ENCODE assay signal across 1 cellular context in genomic region chr21:34372321-34372720, GRCh38.
TF ChIP-seq lines count a peak whose summit lies in the region.

No MANE protein-coding gene starts in this region.

TF ChIP-seq in HepG2, 621 proteins besides CTCF, POLR2A, EP300 and RAD21 (continues in another document):
- TF ChIP-seq, protein P1, sequence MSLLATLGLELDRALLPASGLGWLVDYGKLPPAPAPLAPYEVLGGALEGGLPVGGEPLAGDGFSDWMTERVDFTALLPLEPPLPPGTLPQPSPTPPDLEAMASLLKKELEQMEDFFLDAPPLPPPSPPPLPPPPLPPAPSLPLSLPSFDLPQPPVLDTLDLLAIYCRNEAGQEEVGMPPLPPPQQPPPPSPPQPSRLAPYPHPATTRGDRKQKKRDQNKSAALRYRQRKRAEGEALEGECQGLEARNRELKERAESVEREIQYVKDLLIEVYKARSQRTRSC (CRISPR knock-in tag; IDR thresholded peaks at IDR 0.05; ENCODE audit: low read depth): 0 out of 2 replicates have a peak, but pooled peaks have one; percentile 37
- TF ChIP-seq, protein P2, sequence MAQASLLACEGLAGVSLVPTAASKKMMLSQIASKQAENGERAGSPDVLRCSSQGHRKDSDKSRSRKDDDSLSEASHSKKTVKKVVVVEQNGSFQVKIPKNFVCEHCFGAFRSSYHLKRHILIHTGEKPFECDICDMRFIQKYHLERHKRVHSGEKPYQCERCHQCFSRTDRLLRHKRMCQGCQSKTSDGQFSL (CRISPR knock-in tag; IDR thresholded peaks at IDR 0.05): no peak
- TF ChIP-seq ZGPAT (CRISPR knock-in tag; IDR thresholded peaks at IDR 0.05) (peak; percentile 69; the same call in 1 of the 2 replicates), DMTF1 (CRISPR knock-in tag; IDR thresholded peaks at IDR 0.05) (no peak), FOSL2 (CRISPR knock-in tag; IDR thresholded peaks at IDR 0.05) (peak; percentile 64), JUN (CRISPR knock-in tag; IDR thresholded peaks at IDR 0.05) (no peak), FOXP1 (IDR thresholded peaks at IDR 0.05) (no peak), FOXP1 (CRISPR knock-in tag; IDR thresholded peaks at IDR 0.05) (peak; percentile 79), ZNF512B (CRISPR knock-in tag; IDR thresholded peaks at IDR 0.05; ENCODE audit: borderline replicate concordance) (no peak), ZNF546 (CRISPR knock-in tag; conservative IDR thresholded peaks at IDR 0.05) (no peak), ZFP36L2 (CRISPR knock-in tag; IDR thresholded peaks at IDR 0.05) (no peak), SOX13 (IDR thresholded peaks at IDR 0.05) (peak; percentile 42; the same call in 1 of the 2 replicates), SOX13 (CRISPR knock-in tag; conservative IDR thresholded peaks at IDR 0.05 in 1 of 2, IDR thresholded peaks at IDR 0.05 in 1 of 2) (peak in 1 of 2 experiments; percentile 81; a peak in 2 of 4 replicates), ZKSCAN8 (CRISPR knock-in tag; IDR thresholded peaks at IDR 0.05; ENCODE audit: borderline replicate concordance) (no peak), MAZ (IDR thresholded peaks at IDR 0.05; ENCODE audit: borderline replicate concordance, low read depth, low read length) (no peak), MAZ (CRISPR knock-in tag; IDR thresholded peaks at IDR 0.05; ENCODE audit: low read depth) (peak; percentile 67; the same call in 1 of the 2 replicates), HOXA5 (CRISPR knock-in tag; IDR thresholded peaks at IDR 0.05) (no peak), MEF2D (CRISPR knock-in tag; IDR thresholded peaks at IDR 0.05) (peak; percentile 60; the same call in 1 of the 2 replicates), PCBP1 (IDR thresholded peaks at IDR 0.05; ENCODE audit: borderline replicate concordance, low read depth, low read length) (no peak), ELF3 (CRISPR knock-in tag; IDR thresholded peaks at IDR 0.05) (peak; percentile 55), SRY (CRISPR knock-in tag; IDR thresholded peaks at IDR 0.05) (no peak), ZFP36L1 (CRISPR knock-in tag; IDR thresholded peaks at IDR 0.05) (no peak), TRIM24 (CRISPR knock-in tag; IDR thresholded peaks at IDR 0.05) (0 out of 2 replicates have a peak, but pooled peaks have one; percentile 22), ZMYM4 (CRISPR knock-in tag; IDR thresholded peaks at IDR 0.05) (peak; percentile 85), KLF15 (CRISPR knock-in tag; IDR thresholded peaks at IDR 0.05; ENCODE audit: borderline replicate concordance) (no peak), SAP130 (CRISPR knock-in tag; IDR thresholded peaks at IDR 0.05; ENCODE audit: low read depth) (peak; percentile 82), NONO (IDR thresholded peaks at IDR 0.05) (no peak), NONO (CRISPR knock-in tag; conservative IDR thresholded peaks at IDR 0.05) (peak; percentile 72), KLF16 (CRISPR knock-in tag; IDR thresholded peaks at IDR 0.05) (peak in 1 of 2 experiments; percentile 68; a peak in 1 of 4 replicates), ZBTB21 (CRISPR knock-in tag; IDR thresholded peaks at IDR 0.05) (0 out of 2 replicates have a peak, but pooled peaks have one; percentile 26), ZNF784 (CRISPR knock-in tag; IDR thresholded peaks at IDR 0.05; ENCODE audit: borderline replicate concordance) (no peak; the same call in 1 of the 2 replicates), HNF4A (CRISPR knock-in tag; IDR thresholded peaks at IDR 0.05) (peak; percentile 98), SIN3A (IDR thresholded peaks at IDR 0.05; ENCODE audit: borderline replicate concordance, low read depth, low read length) (no peak), NFKBIZ (CRISPR knock-in tag; IDR thresholded peaks at IDR 0.05) (0 out of 2 replicates have a peak, but pooled peaks have one; percentile 46), HMG20B (CRISPR knock-in tag; conservative IDR thresholded peaks at IDR 0.05) (0 out of 2 replicates have a peak, but pooled peaks have one; percentile 49), HOXA3 (CRISPR knock-in tag; IDR thresholded peaks at IDR 0.05) (peak; percentile 79), ZBTB38 (CRISPR knock-in tag; IDR thresholded peaks at IDR 0.05) (0 out of 2 replicates have a peak, but pooled peaks have one; percentile 61), HNF1A (IDR thresholded peaks at IDR 0.05; ENCODE audit: low read depth) (no peak), HNF1A (CRISPR knock-in tag; IDR thresholded peaks at IDR 0.05; ENCODE audit: borderline replicate concordance) (peak; percentile 69; the same call in 1 of the 2 replicates), HHEX (CRISPR knock-in tag; IDR thresholded peaks at IDR 0.05) (peak; percentile 54; the same call in 1 of the 2 replicates), ZNF230 (CRISPR knock-in tag; IDR thresholded peaks at IDR 0.05) (0 out of 2 replicates have a peak, but pooled peaks have one; percentile 37), ZNF350 (CRISPR knock-in tag; IDR thresholded peaks at IDR 0.05; ENCODE audit: borderline replicate concordance, low read depth) (peak; percentile 59; the same call in 1 of the 2 replicates), PAX8 (CRISPR knock-in tag; IDR thresholded peaks at IDR 0.05; ENCODE audit: borderline replicate concordance) (0 out of 2 replicates have a peak, but pooled peaks have one; percentile 62), NFATC3 (CRISPR knock-in tag; IDR thresholded peaks at IDR 0.05) (no peak), TCF7 (IDR thresholded peaks at IDR 0.05; ENCODE audit: low read depth) (peak; percentile 65), ZNF564 (CRISPR knock-in tag; IDR thresholded peaks at IDR 0.05) (0 out of 2 replicates have a peak, but pooled peaks have one; percentile 52)
- TF ChIP-seq, protein P3, sequence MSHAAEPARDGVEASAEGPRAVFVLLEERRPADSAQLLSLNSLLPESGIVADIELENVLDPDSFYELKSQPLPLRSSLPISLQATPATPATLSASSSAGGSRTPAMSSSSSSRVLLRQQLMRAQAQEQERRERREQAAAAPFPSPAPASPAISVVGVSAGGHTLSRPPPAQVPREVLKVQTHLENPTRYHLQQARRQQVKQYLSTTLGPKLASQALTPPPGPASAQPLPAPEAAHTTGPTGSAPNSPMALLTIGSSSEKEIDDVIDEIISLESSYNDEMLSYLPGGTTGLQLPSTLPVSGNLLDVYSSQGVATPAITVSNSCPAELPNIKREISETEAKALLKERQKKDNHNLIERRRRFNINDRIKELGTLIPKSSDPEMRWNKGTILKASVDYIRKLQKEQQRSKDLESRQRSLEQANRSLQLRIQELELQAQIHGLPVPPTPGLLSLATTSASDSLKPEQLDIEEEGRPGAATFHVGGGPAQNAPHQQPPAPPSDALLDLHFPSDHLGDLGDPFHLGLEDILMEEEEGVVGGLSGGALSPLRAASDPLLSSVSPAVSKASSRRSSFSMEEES (CRISPR knock-in tag; IDR thresholded peaks at IDR 0.05): peak; percentile 44; the same call in 1 of the 2 replicates
- TF ChIP-seq, protein P4, sequence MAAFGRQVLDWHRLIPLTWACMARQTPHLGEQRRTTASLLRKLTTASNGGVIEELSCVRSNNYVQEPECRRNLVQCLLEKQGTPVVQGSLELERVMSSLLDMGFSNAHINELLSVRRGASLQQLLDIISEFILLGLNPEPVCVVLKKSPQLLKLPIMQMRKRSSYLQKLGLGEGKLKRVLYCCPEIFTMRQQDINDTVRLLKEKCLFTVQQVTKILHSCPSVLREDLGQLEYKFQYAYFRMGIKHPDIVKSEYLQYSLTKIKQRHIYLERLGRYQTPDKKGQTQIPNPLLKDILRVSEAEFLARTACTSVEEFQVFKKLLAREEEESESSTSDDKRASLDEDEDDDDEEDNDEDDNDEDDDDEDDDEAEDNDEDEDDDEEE (CRISPR knock-in tag; IDR thresholded peaks at IDR 0.05): no peak
- TF ChIP-seq, protein P5, sequence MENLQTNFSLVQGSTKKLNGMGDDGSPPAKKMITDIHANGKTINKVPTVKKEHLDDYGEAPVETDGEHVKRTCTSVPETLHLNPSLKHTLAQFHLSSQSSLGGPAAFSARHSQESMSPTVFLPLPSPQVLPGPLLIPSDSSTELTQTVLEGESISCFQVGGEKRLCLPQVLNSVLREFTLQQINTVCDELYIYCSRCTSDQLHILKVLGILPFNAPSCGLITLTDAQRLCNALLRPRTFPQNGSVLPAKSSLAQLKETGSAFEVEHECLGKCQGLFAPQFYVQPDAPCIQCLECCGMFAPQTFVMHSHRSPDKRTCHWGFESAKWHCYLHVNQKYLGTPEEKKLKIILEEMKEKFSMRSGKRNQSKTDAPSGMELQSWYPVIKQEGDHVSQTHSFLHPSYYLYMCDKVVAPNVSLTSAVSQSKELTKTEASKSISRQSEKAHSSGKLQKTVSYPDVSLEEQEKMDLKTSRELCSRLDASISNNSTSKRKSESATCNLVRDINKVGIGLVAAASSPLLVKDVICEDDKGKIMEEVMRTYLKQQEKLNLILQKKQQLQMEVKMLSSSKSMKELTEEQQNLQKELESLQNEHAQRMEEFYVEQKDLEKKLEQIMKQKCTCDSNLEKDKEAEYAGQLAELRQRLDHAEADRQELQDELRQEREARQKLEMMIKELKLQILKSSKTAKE (CRISPR knock-in tag; IDR thresholded peaks at IDR 0.05; ENCODE audit: borderline replicate concordance): peak; percentile 93
